ENCODE assay signal across 1 cellular context in genomic region chr16:477758-478157, GRCh38.
TF ChIP-seq lines count a peak whose summit lies in the region.

No MANE protein-coding gene starts in this region.

TF ChIP-seq in K562, 482 proteins besides CTCF, POLR2A, EP300 and RAD21:
- TF ChIP-seq ZNF444 (CRISPR knock-in tag; IDR thresholded peaks at IDR 0.05) = no peak
- TF ChIP-seq ZBTB33 (CRISPR knock-in tag; IDR thresholded peaks at IDR 0.05) = peak; percentile 95
TF ChIP-seq in K562: peak in this region for 1.
